1 cellular context compared by ENCODE assay signal in genomic region chr2:231185050-231185725, GRCh38.
TF ChIP-seq lines count a peak whose summit lies in the region.

No MANE protein-coding gene starts in this region.

TF ChIP-seq in IMR-90, 13 proteins besides CTCF, POLR2A, EP300 and RAD21:
- TF ChIP-seq ELK1 (IDR thresholded peaks at IDR 0.05; ENCODE audit: borderline replicate concordance, low read depth, low read length) (no peak), CEBPB (IDR thresholded peaks at IDR 0.05; ENCODE audit: low read depth, low read length) (peak; percentile 35; the same call in 1 of the 2 replicates), BHLHE40 (IDR thresholded peaks at IDR 0.05; ENCODE audit: low read depth, low read length) (no peak), NFE2L2 (IDR thresholded peaks at IDR 0.05; ENCODE audit: low read depth, low read length) (no peak)
